In the genomic region with DNA sequence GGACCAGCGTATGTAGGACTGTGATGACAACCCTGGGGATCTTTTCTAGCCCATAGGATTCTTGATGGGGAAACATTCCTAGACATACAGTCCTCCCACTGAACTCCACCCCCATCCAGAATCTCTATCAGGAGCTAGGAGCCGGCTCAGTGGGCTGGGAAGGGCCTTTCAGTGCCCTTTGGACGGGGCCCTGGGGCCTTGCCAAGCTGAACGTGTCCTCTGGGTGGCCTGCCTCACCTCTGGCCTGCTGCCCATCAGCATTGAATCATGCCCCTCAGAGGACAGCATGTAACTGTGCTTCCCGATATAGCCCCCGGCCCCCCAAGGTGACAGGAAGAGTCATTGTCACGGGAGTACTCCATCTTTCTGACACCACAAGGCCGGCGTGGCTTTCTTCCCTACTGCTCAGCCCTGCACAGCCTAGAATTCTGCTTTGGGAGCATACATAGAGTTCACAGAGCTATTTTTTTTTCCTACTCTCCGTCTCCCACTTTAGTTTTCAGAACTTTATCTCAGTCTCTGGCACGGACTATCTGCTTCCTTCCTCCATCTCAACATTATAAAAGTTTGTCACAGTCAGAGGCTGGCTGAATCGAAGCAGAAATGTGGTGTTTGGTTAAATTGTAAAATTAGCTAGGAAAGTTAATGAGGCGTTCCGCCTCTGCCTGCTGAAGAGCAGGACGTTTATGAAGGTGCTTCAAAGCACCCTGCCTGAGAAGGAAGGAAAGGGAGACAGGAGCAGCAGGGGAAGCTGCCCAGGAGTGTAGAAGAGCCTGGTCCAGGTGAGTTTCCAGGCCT, we compare ENCODE assay signal across 9 cellular contexts.
DNase-seq lines count a peak whose midpoint lies in the region; ATAC-seq and TF ChIP-seq lines count a peak whose summit lies in the region.
"Had no signal": no experiment of that assay in that cellular context is flagged by ENCODE, and none has a peak within 500 bp of the region (broad histone marks: within the 10 kb centered on the region; RNA-seq: fewer than 3 reads in every experiment).

No MANE protein-coding gene starts in this region.

- H3K27ac Mint-ChIP-seq in activated CD8-positive, alpha-beta T cell treated with anti-CD3 and anti-CD28 coated beads for 36 hours, result peak overlapping the region; percentile 76

- no peaks in the 10 kb centered on the region for H3K9me3 Mint-ChIP-seq in activated CD8-positive, alpha-beta T cell treated with anti-CD3 and anti-CD28 coated beads for 36 hours

- DNase-seq in activated CD8-positive, alpha-beta T cell treated with anti-CD3 and anti-CD28 coated beads for 36 hours, result no peak
- DNase-seq in left cardiac atrium (peak; percentile 97), prostate gland (ENCODE audit: low spot score) (no peak), GM13976 (ENCODE audit: low spot score) (no peak), osteoblast (ENCODE audit: insufficient read length, low spot score, missing footprints) (no peak), NCI-H2107 (lab: John Stamatoyannopoulos, UW) (no peak), 8988T (no peak)

- no peaks in the 10 kb centered on the region for H4K20me1 ChIP-seq in BLaER1
- H4K20me1 ChIP-seq in osteoblast (ENCODE audit: insufficient read depth, low read length), result peaks cover 5% of the 10 kb centered on the region

- H3K4me2 ChIP-seq in BLaER1 (peak overlapping the region; percentile 85), osteoblast (ENCODE audit: insufficient read depth, low read length) (no peak overlapping the region)

- peaks cover 83% of the 10 kb centered on the region for H3K4me1 Mint-ChIP-seq in activated CD8-positive, alpha-beta T cell treated with anti-CD3 and anti-CD28 coated beads for 36 hours (ENCODE audit: low read depth)

- no peak for ATAC-seq in activated CD8-positive, alpha-beta T cell treated with anti-CD3 and anti-CD28 coated beads for 36 hours
- ATAC-seq in left cardiac atrium, result peak; percentile 61 to 81

- TF ChIP-seq POLR2A in prostate gland (IDR thresholded peaks at IDR 0.05), result no peak

- no peak overlapping the region for H3K4me3 Mint-ChIP-seq in activated CD8-positive, alpha-beta T cell treated with anti-CD3 and anti-CD28 coated beads for 36 hours
- H3K4me3 Mint-ChIP-seq: CD14-positive monocyte had no signal

- in situ Hi-C loops in GM13976 (cut with MboI; ENCODE audit: low sequenced_read_pairs, unreplicated experiment), result no loop called here

- peak overlapping the region; percentile 20; the same call in 1 of the 2 replicates for H3K9ac ChIP-seq in BLaER1

- H3K27ac ChIP-seq in BLaER1 (peak overlapping the region; percentile 14; the same call in 1 of the 2 replicates), prostate gland (peak overlapping the region; percentile 99), osteoblast (ENCODE audit: low read depth, low read length) (no peak overlapping the region)

- H3K36me3 Mint-ChIP-seq in activated CD8-positive, alpha-beta T cell treated with anti-CD3 and anti-CD28 coated beads for 36 hours (ENCODE audit: low read depth), result no peaks in the 10 kb centered on the region

- no peaks in the 10 kb centered on the region for H3K79me2 ChIP-seq in osteoblast (ENCODE audit: insufficient read depth, low read length)

- 55% methylated on average over 15 of the region's 15 CpGs for WGBS in prostate gland

- no peak overlapping the region for H2AFZ ChIP-seq in osteoblast (ENCODE audit: low read length)

- H3K9me3 ChIP-seq in BLaER1, result no peaks in the 10 kb centered on the region
- H3K9me3 ChIP-seq in prostate gland, result no peaks in the 10 kb centered on the region
- H3K9me3 ChIP-seq in osteoblast (ENCODE audit: low read depth, low read length), result no peaks in the 10 kb centered on the region

- H3K4me1 ChIP-seq in BLaER1 (peaks cover 82% of the 10 kb centered on the region), prostate gland (replicated peaks) (peaks cover 44% of the 10 kb centered on the region), osteoblast (ENCODE audit: insufficient read depth, low read length) (peaks cover 16% of the 10 kb centered on the region)

- H3K4me3 ChIP-seq in BLaER1 (no peak overlapping the region), prostate gland (no peak overlapping the region), osteoblast (ENCODE audit: insufficient read depth, low read length) (no peak overlapping the region)

- H3K27me3 ChIP-seq in BLaER1 (no peaks in the 10 kb centered on the region), prostate gland (replicated peaks; ENCODE audit: insufficient read depth) (no peaks in the 10 kb centered on the region), osteoblast (ENCODE audit: insufficient read depth, low read length) (peaks cover 84% of the 10 kb centered on the region)

- no peaks in the 10 kb centered on the region for H3K27me3 Mint-ChIP-seq in activated CD8-positive, alpha-beta T cell treated with anti-CD3 and anti-CD28 coated beads for 36 hours

- no peak for TF ChIP-seq CTCF in activated CD8-positive, alpha-beta T cell treated with anti-CD3 and anti-CD28 coated beads for 36 hours (IDR thresholded peaks at IDR 0.05)
- TF ChIP-seq CTCF in prostate gland (IDR thresholded peaks at IDR 0.05), result no peak
- no peak for TF ChIP-seq CTCF in GM13976 (IDR thresholded peaks at IDR 0.05; ENCODE audit: borderline replicate concordance, control extremely low read depth, extremely low read depth, insufficient read depth, missing control alignments)
- TF ChIP-seq CTCF in osteoblast (IDR thresholded peaks at IDR 0.05; ENCODE audit: extremely low read depth, low read depth, low read length), result no peak

- intact Hi-C loops in activated CD8-positive, alpha-beta T cell treated with anti-CD3 and anti-CD28 coated beads for 36 hours (cut with micrococcal nuclease), result no loop called here
- intact Hi-C loops in left cardiac atrium (cut with DNase I) (loop anchor here in 1 of 2 donors (10.0 kb wide), 1 partner anchor 83 kb away; no protein-coding TSS in a partner anchor), prostate gland (cut with DNase I) (no loop called here)

- H3K36me3 ChIP-seq in BLaER1, result no peaks in the 10 kb centered on the region
- H3K36me3 ChIP-seq in prostate gland, result no peaks in the 10 kb centered on the region
- H3K36me3 ChIP-seq in osteoblast (ENCODE audit: insufficient read depth, low read length), result no peaks in the 10 kb centered on the region

- CTCF ChIA-PET in activated CD8-positive, alpha-beta T cell treated with anti-CD3 and anti-CD28 coated beads for 36 hours (lab: Charles Lee), result interaction anchor here (0.8 to 7.2 kb wide), 6 partner anchors 10 to 133 kb away, joined by 3 to 58 read pairs (median 4); no protein-coding TSS in a partner anchor

- POLR2A ChIA-PET in activated CD8-positive, alpha-beta T cell treated with anti-CD3 and anti-CD28 coated beads for 36 hours (lab: Charles Lee), result interaction anchor here (1.0 to 2.4 kb wide), 3 partner anchors 11 to 110 kb away, joined by 3 to 10 read pairs (median 5); no protein-coding TSS in a partner anchor
